Comparison of ENCODE assay signal across 9 cellular contexts in genomic region chr20:21102252-21102609, GRCh38. TPM values are rescaled to one million over a fixed set of nuclear protein-coding genes. Genes with fewer than 3 reads are reported as not detected.
DNase-seq lines count a peak whose midpoint lies in the region; ATAC-seq, FAIRE-seq and TF ChIP-seq lines count a peak whose summit lies in the region.
"Had no signal": no experiment of that assay in that cellular context is flagged by ENCODE, and none has a peak within 500 bp of the region (broad histone marks: within the 10 kb centered on the region; RNA-seq: fewer than 3 reads in every experiment).

No MANE protein-coding gene starts in this region.

- no peak for FAIRE-seq in HTR-8/SVneo (lab: Jason Lieb, UNC)
- FAIRE-seq: colon had no signal

- H3K27me3 ChIP-seq in BE2C (peaks cover 23% of the 10 kb centered on the region), duodenal mucosa (ENCODE audit: control insufficient read depth in 1 of 2, insufficient read depth in 2 of 2, low read length in 2 of 2) (peaks cover 68 to 98% of the 10 kb centered on the region in 2 donors)

- H3K9me3 Mint-ChIP-seq in IgD-negative memory B cell (peaks cover 0 to 7% (median 0%) of the 10 kb centered on the region in 3 donors), naive B cell (peaks cover 0 to 16% (median 5%) of the 10 kb centered on the region in 7 donors)

- ATAC-seq in naive B cell (ENCODE audit: low read depth in 2 of 2) (no peak), HG03108 (IDR thresholded peaks at IDR 0.05; ENCODE audit: unreplicated experiment) (no peak)

- peak overlapping the region; percentile 71 to 96 (median 73) for H3K27ac Mint-ChIP-seq in IgD-negative memory B cell
- H3K27ac Mint-ChIP-seq in naive B cell = peak overlapping the region in 1 of 6 donors; percentile 37

- H3K4me1 Mint-ChIP-seq in IgD-negative memory B cell = peaks cover 11 to 38% (median 16%) of the 10 kb centered on the region in 3 donors
- peaks cover 20 to 42% (median 35%) of the 10 kb centered on the region in 3 donors for H3K4me1 Mint-ChIP-seq in naive B cell

- 0 out of 2 replicates have a peak, but pooled peaks have one; percentile 2 for TF ChIP-seq CTCF in BE2C (IDR thresholded peaks at IDR 0.05; ENCODE audit: low read depth, low read length)

- DNase-seq in BE2C (no peak), naive B cell (no peak), kidney tubule cell (ENCODE audit: low spot score) (no peak), dermis blood vessel endothelial cell (no peak), HTR-8/SVneo (ENCODE audit: insufficient read length, low spot score) (no peak)

- no peaks in the 10 kb centered on the region for H3K36me3 ChIP-seq in BE2C
- no peaks in the 10 kb centered on the region for H3K36me3 ChIP-seq in duodenal mucosa (ENCODE audit: control insufficient read depth in 1 of 2, insufficient read depth in 2 of 2, low read length in 2 of 2)

- H3K36me3 Mint-ChIP-seq in IgD-negative memory B cell (peaks cover 2% of the 10 kb centered on the region), naive B cell (peaks cover 0 to 4% of the 10 kb centered on the region in 2 donors)

- no peak overlapping the region for H3K27ac ChIP-seq in duodenal mucosa (ENCODE audit: low read depth, low read length)

- H3K4me3 ChIP-seq in BE2C (ENCODE audit: low read depth, low read length) (no peak overlapping the region), duodenal mucosa (ENCODE audit: low read depth in 1 of 2, low read length in 2 of 2) (peak overlapping the region; percentile 63 to 78)

- H3K9me3 ChIP-seq in BE2C = no peaks in the 10 kb centered on the region
- H3K9me3 ChIP-seq in duodenal mucosa (ENCODE audit: control insufficient read depth in 1 of 2, low read length in 2 of 2) = no peaks in the 10 kb centered on the region

- peak overlapping the region; percentile 20 to 52 for H3K9ac ChIP-seq in duodenal mucosa (ENCODE audit: low read depth in 1 of 2, low read length in 2 of 2)

- H3K4me3 Mint-ChIP-seq in IgD-negative memory B cell (peak overlapping the region; percentile 86 to 96 (median 88)), naive B cell (peak overlapping the region; percentile 82 to 97 (median 90))

- peaks cover 59% of the 10 kb centered on the region for H3K27me3 Mint-ChIP-seq in IgD-negative memory B cell
- H3K27me3 Mint-ChIP-seq in naive B cell = peaks cover 65 to 78% (median 69%) of the 10 kb centered on the region in 3 donors

- H3K4me1 ChIP-seq in BE2C (no peaks in the 10 kb centered on the region; the same call in 1 of the 2 replicates), duodenal mucosa (ENCODE audit: control insufficient read depth in 1 of 2, insufficient read depth in 2 of 2, low read length in 2 of 2) (peaks cover 23 to 31% of the 10 kb centered on the region in 2 donors)

RNA-seq across cellular contexts. Expression of gene LINC00237, which starts 3.9 kb away (rescaled TPM):
- polyA plus RNA-seq in BE2C (2012; ENCODE audit: insufficient read depth, insufficient read length, low read depth) = 3.3 TPM
- polyA plus RNA-seq in IgD-negative memory B cell (not detected), naive B cell (ENCODE audit: low read depth in 6 of 6) (under 1 TPM in 2 of 6 donors, not detected in 4; 0.29 to 0.70 TPM)
- not detected in 2 replicates for total RNA-seq in dermis blood vessel endothelial cell

RNA-seq across cellular contexts. Expression of gene KIZ, which starts 23.7 kb away (rescaled TPM):
- 15.3 TPM for polyA plus RNA-seq in BE2C (2012; ENCODE audit: insufficient read depth, insufficient read length, low read depth)
- 26.2 TPM for polyA plus RNA-seq in IgD-negative memory B cell
- polyA plus RNA-seq in naive B cell (ENCODE audit: low read depth in 6 of 6) = 10 to 100 TPM; 17.7 to 22.7 (median 19.1) TPM
- 5.7 and 7.5 TPM in 2 replicates for total RNA-seq in dermis blood vessel endothelial cell
